Comparison of ENCODE assay signal across 26 cellular contexts in the genomic region with DNA sequence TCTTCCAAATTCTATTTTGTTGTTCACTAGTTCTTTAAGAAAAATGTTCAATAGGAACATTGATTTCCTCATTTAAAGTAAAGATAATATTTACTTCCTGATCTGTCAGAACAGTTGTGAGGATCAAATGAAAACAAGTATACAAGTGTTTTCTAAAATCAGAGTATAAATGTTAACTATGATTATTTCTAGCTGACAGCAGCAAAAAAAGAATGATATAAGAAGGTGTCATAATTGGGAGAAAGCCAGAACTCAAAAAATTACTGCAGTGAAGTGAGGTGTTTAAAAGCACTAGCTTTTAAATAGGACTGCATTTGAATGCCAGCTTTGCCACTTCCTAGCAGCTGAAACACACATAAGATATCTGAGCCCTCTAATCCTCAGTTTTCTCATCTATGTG.
"Had no signal": no experiment of that assay in that cellular context is flagged by ENCODE, and none has a peak within 500 bp of the region (broad histone marks: within the 10 kb centered on the region; RNA-seq: fewer than 3 reads in every experiment).

No MANE protein-coding gene starts in this region.

- H3K27me3 Mint-ChIP-seq: activated B cell treated with CpG ODN at 0.5 μM for 24 hours; activated CD4-positive, alpha-beta memory T cell treated with anti-CD3 and anti-CD28 coated beads for 36 hours; activated naive CD8-positive, alpha-beta T cell had no signal

- H3K36me3 ChIP-seq: brain microvascular endothelial cell, MG63 had no signal

- H3K4me1 Mint-ChIP-seq: activated CD4-positive, alpha-beta T cell treated with anti-CD3 and anti-CD28 coated beads, Interleukin-2, amount 10 ng/mL, durations not matched to agents 24 days and 14 days had no signal

- DNase-seq: activated B cell treated with CpG ODN at 0.5 μM for 24 hours; activated CD4-positive, alpha-beta memory T cell treated with anti-CD3 and anti-CD28 coated beads for 36 hours; activated CD4-positive, alpha-beta T cell treated with anti-CD3 and anti-CD28 coated beads for 1 hour; activated CD4-positive, alpha-beta T cell treated with anti-CD3 and anti-CD28 coated beads, Interleukin-2, amount 10 ng/mL, durations not matched to agents 24 days and 14 days; activated CD8-positive, alpha-beta memory T cell treated with anti-CD3 and anti-CD28 coated beads for 24 hours; activated effector memory CD4-positive, alpha-beta T cell treated with anti-CD3 and anti-CD28 coated beads, Interleukin-2, amount 50 U/mL, for 16 hours; activated naive CD4-positive, alpha-beta T cell treated with Interleukin-2 at 50 U/mL for 16 hours; activated T-cell treated with anti-CD3 and anti-CD28 coated beads, Interleukin-2, amount 50 U/mL, for 4 hours; brain microvascular endothelial cell; KG1; MG63; NCI-H1105; NCI-H1436; NCI-H1694 treated with DMSO at 0.1 percent for 48 hours; NCI-H2029 treated with DMSO at 0.1 percent for 48 hours; NCI-H345; NCI-H510A; NCI-H526 treated with DMSO at 0.1 percent for 48 hours; NCI-H82; PC-3; SHP77 treated with DMSO at 0.1 percent for 48 hours; T-helper 2 cell; T1000 had no signal

- H3K36me3 Mint-ChIP-seq: activated CD4-positive, alpha-beta memory T cell treated with anti-CD3 and anti-CD28 coated beads for 36 hours had no signal

- H3K27me3 ChIP-seq: brain microvascular endothelial cell, MG63 had no signal

- H3K9me3 ChIP-seq: MG63 had no signal

- H3K27ac ChIP-seq: brain microvascular endothelial cell had no signal

- H3K4me3 Mint-ChIP-seq: activated B cell treated with CpG ODN at 0.5 μM for 24 hours; activated CD4-positive, alpha-beta memory T cell treated with anti-CD3 and anti-CD28 coated beads for 36 hours; activated CD4-positive, alpha-beta T cell treated with anti-CD3 and anti-CD28 coated beads, Interleukin-2, amount 10 ng/mL, durations not matched to agents 24 days and 14 days; activated naive CD8-positive, alpha-beta T cell; activated T-cell treated with anti-CD3 and anti-CD28 coated beads, Interleukin-2, amount 50 U/mL, for 4 hours had no signal

- FAIRE-seq: RCC 7860, TTC549 had no signal

- ATAC-seq: activated T-cell treated with anti-CD3 and anti-CD28 coated beads, Interleukin-2, amount 50 U/mL, for 4 hours; PC-3 had no signal

- H3K9me3 Mint-ChIP-seq: activated B cell treated with CpG ODN at 0.5 μM for 24 hours; activated CD4-positive, alpha-beta memory T cell treated with anti-CD3 and anti-CD28 coated beads for 36 hours; activated T-cell treated with anti-CD3 and anti-CD28 coated beads, Interleukin-2, amount 50 U/mL, for 4 hours had no signal

- H3K4me3 ChIP-seq: MG63 had no signal

- H3K27ac Mint-ChIP-seq: activated B cell treated with CpG ODN at 0.5 μM for 24 hours; activated CD4-positive, alpha-beta memory T cell treated with anti-CD3 and anti-CD28 coated beads for 36 hours; activated CD4-positive, alpha-beta T cell treated with anti-CD3 and anti-CD28 coated beads, Interleukin-2, amount 10 ng/mL, durations not matched to agents 24 days and 14 days; activated naive CD8-positive, alpha-beta T cell had no signal
